Comparison of ENCODE assay signal across 14 cellular contexts in the genomic region with DNA sequence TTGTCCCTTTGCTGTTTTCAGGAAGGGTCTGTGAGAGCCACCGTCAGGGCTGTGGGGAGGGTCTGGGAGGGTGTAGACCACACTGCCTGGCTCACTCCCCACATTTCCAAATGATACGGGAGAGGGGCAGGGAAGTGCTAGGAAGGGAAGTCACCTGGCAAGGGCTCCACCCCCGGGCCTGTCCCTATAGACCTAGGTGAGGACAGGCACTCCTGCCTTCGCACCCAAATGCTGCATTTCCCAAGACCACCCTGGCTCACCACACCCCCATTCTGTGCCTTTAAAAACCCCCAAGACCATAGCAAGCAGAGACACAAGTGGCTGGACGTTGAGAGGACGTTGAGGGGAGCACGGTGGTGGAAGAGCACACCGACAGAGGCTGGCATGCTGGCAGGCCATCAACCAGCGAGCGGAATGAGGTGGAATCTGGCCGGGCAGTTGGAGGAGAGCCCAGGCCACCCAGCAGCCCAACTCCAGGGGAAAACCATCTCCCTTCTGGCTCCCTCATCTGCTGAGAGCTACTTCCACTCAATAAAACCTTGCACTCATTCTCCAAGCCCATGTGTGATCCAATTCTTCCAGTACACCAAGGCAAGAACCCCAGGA. TPM values are rescaled to one million over a fixed set of nuclear protein-coding genes. Genes with fewer than 3 reads are reported as not detected.
"Had no signal": no experiment of that assay in that cellular context is flagged by ENCODE, and none has a peak within 500 bp of the region (broad histone marks: within the 10 kb centered on the region; RNA-seq: fewer than 3 reads in every experiment).

No MANE protein-coding gene starts in this region.

- H3K9ac ChIP-seq: SK-N-SH had no signal

- H3K27ac ChIP-seq: foreskin keratinocyte, upper lobe of left lung had no signal

- DNase-seq: activated CD4-positive, alpha-beta T cell treated with anti-CD3 and anti-CD28 coated beads for 4 hours; activated CD8-positive, alpha-beta T cell treated with anti-CD3 and anti-CD28 coated beads, Interleukin-2, amount 10 ng/mL, durations not matched to agents 7 days and 5 days; anterior cingulate cortex; cerebellar nuclear complex; effector CD8-positive, alpha-beta T cell; foreskin keratinocyte; mesendoderm; nucleus accumbens; SK-N-SH; small intestine had no signal

- H3K4me2 ChIP-seq: SK-N-SH had no signal

- ATAC-seq: activated CD8-positive, alpha-beta T cell treated with anti-CD3 and anti-CD28 coated beads, Interleukin-2, amount 10 ng/mL, durations not matched to agents 7 days and 5 days; foreskin keratinocyte; natural killer cell treated with Interleukin-12 subunit alpha and Interleukin-12 subunit beta and Interleukin-15 and Interleukin-18, amount 100 ng/mL, for 72 hours had no signal

- H3K9me3 ChIP-seq: SK-N-SH, upper lobe of left lung had no signal

- H3K27me3 ChIP-seq: foreskin keratinocyte, upper lobe of left lung had no signal

- H3K4me3 ChIP-seq: upper lobe of left lung had no signal

- H3K36me3 ChIP-seq: upper lobe of left lung had no signal

RNA-seq across cellular contexts. Expression of gene TBX1, which starts 48.4 kb away (rescaled TPM):
- total RNA-seq: T-helper 1 cell treated with Interleukin-12 subunit alpha and Interleukin-12 subunit beta and Interleukin-4 antibody, amounts not matched to agents 30 ng/mL and 1 ng/mL, for 36 hours; temporal lobe had no signal
- polyA plus RNA-seq: SK-N-SH had no signal
